In the genomic region with DNA sequence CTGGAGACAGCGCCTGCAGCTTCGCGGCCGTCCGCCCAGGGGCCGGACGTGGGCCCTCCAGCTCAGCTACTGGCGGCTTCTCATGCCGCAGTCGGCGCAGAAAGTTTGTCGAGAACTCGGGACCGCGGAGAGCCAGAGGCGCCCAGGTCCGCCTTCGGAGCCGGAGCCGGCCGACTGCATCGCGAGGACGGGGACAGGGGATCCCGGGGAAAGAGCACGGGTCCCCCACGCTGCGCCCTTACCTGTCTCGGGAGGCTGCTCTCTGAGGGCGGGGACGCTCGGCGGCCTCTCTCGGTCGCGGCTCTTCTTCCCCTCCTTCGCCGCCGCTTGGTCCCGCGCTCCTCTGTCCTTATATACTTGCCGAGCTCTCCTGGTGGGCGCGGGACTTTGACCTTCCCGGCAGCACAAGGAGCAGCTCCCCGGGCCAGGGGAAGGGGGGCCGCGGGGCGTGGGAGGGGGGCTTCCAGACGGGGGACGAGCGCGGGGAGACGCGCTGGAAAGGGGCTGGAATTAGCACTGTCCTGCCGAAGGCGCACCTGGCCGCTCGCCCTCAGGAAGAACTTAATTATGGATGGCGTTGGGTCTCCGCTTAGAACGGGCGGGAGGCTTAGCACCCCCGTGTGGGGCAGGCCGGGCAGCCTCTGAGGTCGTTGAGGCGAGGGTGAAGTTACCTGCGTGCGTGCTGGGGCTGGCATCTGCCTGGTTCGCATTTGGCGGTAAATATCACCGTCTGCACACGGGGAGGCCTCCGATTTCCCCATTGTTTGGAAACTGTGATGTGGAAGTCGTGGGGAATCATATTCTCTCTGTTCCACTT, we compare ENCODE assay signal across 8 cellular contexts. TPM values are rescaled to one million over a fixed set of nuclear protein-coding genes. Genes with fewer than 3 reads are reported as not detected.
DNase-seq lines count a peak whose midpoint lies in the region; ATAC-seq and TF ChIP-seq lines count a peak whose summit lies in the region.

A gene (minus strand): TSS at position 325 of the 817 bp plus-strand sequence. CDS start 3,808 bp downstream, outside the sequence.

- H3K9me2 ChIP-seq in hepatocyte (replicated peaks; ENCODE audit: insufficient read depth): no peaks in the 10 kb centered on the region

- no peaks in the 10 kb centered on the region for H3K36me3 Mint-ChIP-seq in activated naive CD8-positive, alpha-beta T cell treated with anti-CD3 and anti-CD28 coated beads for 36 hours

- H4K20me1 ChIP-seq in hepatocyte (ENCODE audit: insufficient read depth, poor library complexity, severe bottlenecking): no peaks in the 10 kb centered on the region

- TF ChIP-seq CTCF in hepatocyte (IDR thresholded peaks at IDR 0.05; ENCODE audit: poor library complexity): no peak

- no peaks in the 10 kb centered on the region for H3K79me2 ChIP-seq in hepatocyte

- ATAC-seq in GM21526 (IDR thresholded peaks at IDR 0.05; ENCODE audit: low FRiP score, unreplicated experiment): no peak

- H3K4me1 ChIP-seq in hepatocyte (ENCODE audit: insufficient read depth): peaks cover 8% of the 10 kb centered on the region

- no peaks in the 10 kb centered on the region for H3K36me3 ChIP-seq in hepatocyte (replicated peaks; ENCODE audit: insufficient read depth, low read depth)

- H3K27me3 Mint-ChIP-seq in activated naive CD8-positive, alpha-beta T cell treated with anti-CD3 and anti-CD28 coated beads for 36 hours: peaks cover 47% of the 10 kb centered on the region

- H3K27ac Mint-ChIP-seq in activated naive CD8-positive, alpha-beta T cell treated with anti-CD3 and anti-CD28 coated beads for 36 hours: no peak within 1 kb of the TSS

- no peaks in the 10 kb centered on the region for H3K9me3 ChIP-seq in hepatocyte (ENCODE audit: low read depth)

- peaks cover 24% of the 10 kb centered on the region for H3K4me1 Mint-ChIP-seq in activated naive CD8-positive, alpha-beta T cell treated with anti-CD3 and anti-CD28 coated beads for 36 hours

- peak within 1 kb of the TSS; percentile 100 for H3K4me2 ChIP-seq in hepatocyte

- peak; percentile 44 for DNase-seq in NCI-H510A (lab: John Stamatoyannopoulos, UW)
- peak; percentile 43 for DNase-seq in activated naive CD8-positive, alpha-beta T cell treated with anti-CD3 and anti-CD28 coated beads for 36 hours
- peak; percentile 58 for DNase-seq in hepatocyte (ENCODE audit: low spot score)
- no peak for DNase-seq in skeletal muscle cell (ENCODE audit: low read depth)
- DNase-seq in OCI-M1 (lab: John Stamatoyannopoulos, UW): no peak
- no peak for DNase-seq in NCI-H2029 (lab: John Stamatoyannopoulos, UW)

- peak within 1 kb of the TSS; percentile 97 for H2AFZ ChIP-seq in hepatocyte

- H3K9me3 Mint-ChIP-seq in activated naive CD8-positive, alpha-beta T cell treated with anti-CD3 and anti-CD28 coated beads for 36 hours: no peaks in the 10 kb centered on the region

- 5% methylated on average over 67 of the region's 75 CpGs for WGBS in hepatocyte (ENCODE audit: low lambda C conversion rate, missing lambda C conversion rate)

- H3K4me3 Mint-ChIP-seq in activated naive CD8-positive, alpha-beta T cell treated with anti-CD3 and anti-CD28 coated beads for 36 hours: peak within 1 kb of the TSS; percentile 66

- H3K27me3 ChIP-seq in hepatocyte: peaks cover 65% of the 10 kb centered on the region

- H3K4me3 ChIP-seq in GM08714 (ENCODE audit: low read length) (peak within 1 kb of the TSS; percentile 49; the same call in 1 of the 2 replicates), hepatocyte (peak within 1 kb of the TSS; percentile 67), skeletal muscle cell (ENCODE audit: low read depth, low read length) (peak within 1 kb of the TSS; percentile 42)

- no peak within 1 kb of the TSS for H3K27ac ChIP-seq in hepatocyte

RNA-seq across cellular contexts. Expression of the gene that starts here (rescaled TPM):
- 1 to 10 TPM; 6.3 to 6.8 TPM for total RNA-seq in activated naive CD8-positive, alpha-beta T cell treated with anti-CD3 and anti-CD28 coated beads for 36 hours
- total RNA-seq in hepatocyte: 3.5 and 6.0 TPM in 2 replicates
- 4.4 and 5.6 TPM in 2 replicates for polyA plus RNA-seq in hepatocyte

Comparison
In these comparisons a context has a peak if more than half of its experiments do, and no peak if none do; other contexts are left out.
1. DNase-seq: peak in NCI-H510A (single experiment), activated naive CD8-positive, alpha-beta T cell treated with anti-CD3 and anti-CD28 coated beads for 36 hours (single experiment) and hepatocyte (single experiment); none in skeletal muscle cell (single experiment), OCI-M1 (single experiment) and NCI-H2029 (single experiment).
2. Peak in every context shown above with its lines, with median percentiles within 50 percentile points of each other: H3K4me3 ChIP-seq.